In genomic region chr15:52100807-52101206, GRCh38 we compare ENCODE assay signal across 1 cellular context.
TF ChIP-seq lines count a peak whose summit lies in the region.

No MANE protein-coding gene starts in this region.

TF ChIP-seq in HEK293, 187 proteins besides CTCF, POLR2A, EP300 and RAD21 (continued from another document):
- TF ChIP-seq, protein P1, sequence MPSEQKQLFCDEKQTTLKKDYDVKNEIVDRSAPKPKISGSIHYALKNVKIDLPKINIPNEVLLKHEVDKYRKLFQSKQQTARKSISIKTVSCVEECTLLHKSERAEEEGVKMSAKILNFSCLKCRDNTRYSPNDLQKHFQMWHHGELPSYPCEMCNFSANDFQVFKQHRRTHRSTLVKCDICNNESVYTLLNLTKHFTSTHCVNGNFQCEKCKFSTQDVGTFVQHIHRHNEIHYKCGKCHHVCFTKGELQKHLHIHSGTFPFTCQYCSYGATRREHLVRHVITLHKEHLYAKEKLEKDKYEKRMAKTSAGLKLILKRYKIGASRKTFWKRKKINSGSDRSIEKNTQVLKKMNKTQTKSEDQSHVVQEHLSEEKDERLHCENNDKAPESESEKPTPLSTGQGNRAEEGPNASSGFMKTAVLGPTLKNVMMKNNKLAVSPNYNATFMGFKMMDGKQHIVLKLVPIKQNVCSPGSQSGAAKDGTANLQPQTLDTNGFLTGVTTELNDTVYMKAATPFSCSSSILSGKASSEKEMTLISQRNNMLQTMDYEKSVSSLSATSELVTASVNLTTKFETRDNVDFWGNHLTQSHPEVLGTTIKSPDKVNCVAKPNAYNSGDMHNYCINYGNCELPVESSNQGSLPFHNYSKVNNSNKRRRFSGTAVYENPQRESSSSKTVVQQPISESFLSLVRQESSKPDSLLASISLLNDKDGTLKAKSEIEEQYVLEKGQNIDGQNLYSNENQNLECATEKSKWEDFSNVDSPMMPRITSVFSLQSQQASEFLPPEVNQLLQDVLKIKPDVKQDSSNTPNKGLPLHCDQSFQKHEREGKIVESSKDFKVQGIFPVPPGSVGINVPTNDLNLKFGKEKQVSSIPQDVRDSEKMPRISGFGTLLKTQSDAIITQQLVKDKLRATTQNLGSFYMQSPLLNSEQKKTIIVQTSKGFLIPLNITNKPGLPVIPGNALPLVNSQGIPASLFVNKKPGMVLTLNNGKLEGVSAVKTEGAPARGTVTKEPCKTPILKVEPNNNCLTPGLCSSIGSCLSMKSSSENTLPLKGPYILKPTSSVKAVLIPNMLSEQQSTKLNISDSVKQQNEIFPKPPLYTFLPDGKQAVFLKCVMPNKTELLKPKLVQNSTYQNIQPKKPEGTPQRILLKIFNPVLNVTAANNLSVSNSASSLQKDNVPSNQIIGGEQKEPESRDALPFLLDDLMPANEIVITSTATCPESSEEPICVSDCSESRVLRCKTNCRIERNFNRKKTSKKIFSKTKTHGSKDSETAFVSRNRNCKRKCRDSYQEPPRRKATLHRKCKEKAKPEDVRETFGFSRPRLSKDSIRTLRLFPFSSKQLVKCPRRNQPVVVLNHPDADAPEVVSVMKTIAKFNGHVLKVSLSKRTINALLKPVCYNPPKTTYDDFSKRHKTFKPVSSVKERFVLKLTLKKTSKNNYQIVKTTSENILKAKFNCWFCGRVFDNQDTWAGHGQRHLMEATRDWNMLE (tag by site-specific recombination; conservative IDR thresholded peaks at IDR 0.05; ENCODE audit: low read depth) = no peak
- TF ChIP-seq WT1 (tag by site-specific recombination; IDR thresholded peaks at IDR 0.05) = no peak; the same call in 1 of the 2 replicates
- TF ChIP-seq ZNF423 (tag by site-specific recombination; IDR thresholded peaks at IDR 0.05) = no peak
- peak; percentile 41; the same call in 1 of the 2 replicates for TF ChIP-seq ZBTB44 (tag by site-specific recombination; IDR thresholded peaks at IDR 0.05)
- peak; percentile 72; the same call in 1 of the 2 replicates for TF ChIP-seq ZBTB17 (tag by site-specific recombination; IDR thresholded peaks at IDR 0.05)
- TF ChIP-seq SP7 (tag by site-specific recombination; IDR thresholded peaks at IDR 0.05) = 0 out of 2 replicates have a peak, but pooled peaks have one; percentile 49
